ENCODE assay signal across 9 cellular contexts in the genomic region with DNA sequence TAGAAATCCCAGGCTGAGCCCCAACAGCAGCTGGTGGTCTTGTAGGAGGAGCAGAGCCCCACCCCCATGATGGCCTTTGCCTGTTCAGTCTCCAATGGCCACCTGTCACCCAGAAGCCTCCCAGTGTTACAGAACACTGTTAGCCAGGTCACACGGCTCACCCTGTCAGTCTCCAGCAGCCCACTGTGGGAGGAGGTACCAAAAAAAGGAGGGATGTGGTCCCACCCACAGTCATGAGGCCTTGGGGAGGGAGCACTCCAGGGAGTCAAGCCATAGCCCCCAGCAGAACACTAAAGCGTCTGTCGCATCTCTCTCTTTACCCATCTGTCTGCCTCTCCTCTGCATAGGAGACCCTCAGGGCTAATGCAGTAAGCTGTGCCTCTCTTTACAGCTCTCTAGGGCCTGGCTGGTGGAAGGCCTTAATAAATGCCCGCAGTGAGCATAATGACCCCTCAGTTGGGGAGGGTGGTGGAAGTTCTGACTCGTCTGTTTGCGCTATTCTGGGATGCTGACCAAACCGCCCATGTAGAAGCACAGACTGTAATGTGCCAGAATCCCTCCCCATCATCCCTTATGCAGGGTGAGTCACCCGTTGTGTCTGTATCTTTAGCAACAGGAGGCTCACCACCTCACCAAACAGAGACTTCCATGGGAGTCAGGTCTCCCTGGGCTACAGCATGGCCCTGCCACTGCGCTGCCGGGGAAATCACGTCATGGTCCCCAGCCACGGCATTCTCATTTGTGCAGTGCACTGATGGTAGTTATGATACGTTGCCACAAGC. TPM values are rescaled to one million over a fixed set of nuclear protein-coding genes. Genes with fewer than 3 reads are reported as not detected.
A peak's percentile ranks its signal among the peaks of the same experiment; 100 is the strongest.
DNase-seq lines count a peak whose midpoint lies in the region; ATAC-seq and TF ChIP-seq lines count a peak whose summit lies in the region.
"Had no signal": no experiment of that assay in that cellular context is flagged by ENCODE, and none has a peak within 500 bp of the region (broad histone marks: within the 10 kb centered on the region; RNA-seq: fewer than 3 reads in every experiment).

No MANE protein-coding gene starts in this region.

- H2AFZ ChIP-seq in neural progenitor cell (replicated peaks) = no peak overlapping the region

- H4K20me1 ChIP-seq in neural progenitor cell (ENCODE audit: low read depth) = peaks cover 13% of the 10 kb centered on the region

- peak overlapping the region; percentile 60 for H3K27ac Mint-ChIP-seq in neural progenitor cell

- peaks cover 16% of the 10 kb centered on the region for H3K36me3 Mint-ChIP-seq in neural progenitor cell

- H3K27ac ChIP-seq in neural progenitor cell = no peak overlapping the region
- H3K27ac ChIP-seq: VCaP had no signal

- H3K4me3 Mint-ChIP-seq in neural progenitor cell = no peak overlapping the region

- H3F3A ChIP-seq in neural progenitor cell (ENCODE audit: low read depth) = peaks cover 19% of the 10 kb centered on the region

- DNase-seq in AG09309 (ENCODE audit: low read depth) (peak; percentile 95), NCI-H524 treated with DMSO at 0.1 percent for 48 hours (lab: John Stamatoyannopoulos, UW) (peak; percentile 66), fibroblast of peridontal ligament (ENCODE audit: extremely low read depth) (peak; percentile 98), neural progenitor cell (ENCODE audit: low spot score) (no peak), NCI-H187 treated with DMSO at 0.1 percent for 48 hours (lab: John Stamatoyannopoulos, UW) (no peak), ecto neural progenitor cell (ENCODE audit: low spot score) (no peak)
- no peak for DNase-seq in activated CD4-positive, alpha-beta T cell treated with anti-CD3 and anti-CD28 coated beads, Interleukin-2, amount 50 U/mL, for 48 hours

- no peaks in the 10 kb centered on the region for H3K9me3 Mint-ChIP-seq in neural progenitor cell

- peaks cover 23% of the 10 kb centered on the region for H3K4me1 ChIP-seq in neural progenitor cell

- peaks cover 65% of the 10 kb centered on the region for H3K4me1 Mint-ChIP-seq in neural progenitor cell

- H3K4me3 ChIP-seq in AG09309 (ENCODE audit: control insufficient read depth, low read depth, low read length) (no peak overlapping the region), neural progenitor cell (no peak overlapping the region)

- H3K27me3 Mint-ChIP-seq in neural progenitor cell (ENCODE audit: insufficient read depth, low read depth) = peaks cover 7% of the 10 kb centered on the region

- H3K36me3 ChIP-seq in neural progenitor cell = no peaks in the 10 kb centered on the region

- TF ChIP-seq CTCF in AG09309 (IDR thresholded peaks at IDR 0.05; ENCODE audit: control insufficient read depth, insufficient read depth, low read depth, low read length, missing control alignments) (no peak), neural progenitor cell (IDR thresholded peaks at IDR 0.05) (no peak)

- no peak overlapping the region for H3K4me2 ChIP-seq in neural progenitor cell

- no peaks in the 10 kb centered on the region for H3K27me3 ChIP-seq in neural progenitor cell

- no peak overlapping the region for H3K9ac ChIP-seq in neural progenitor cell

- H3K79me2 ChIP-seq in neural progenitor cell (ENCODE audit: low read depth) = no peaks in the 10 kb centered on the region

- ATAC-seq in HG03280 (IDR thresholded peaks at IDR 0.05; ENCODE audit: unreplicated experiment) = no peak

- no peaks in the 10 kb centered on the region for H3K9me3 ChIP-seq in neural progenitor cell (ENCODE audit: low read depth)

RNA-seq across cellular contexts. Expression of a gene that starts 14.6 kb away (rescaled TPM):
- 5.5 and 8.1 TPM in 2 replicates for total RNA-seq in neural progenitor cell (ENCODE audit: low replicate concordance)

Comparison
In these comparisons a context has a peak if more than half of its experiments do, and no peak if none do; other contexts are left out.
1. DNase-seq: peak in AG09309 (single experiment), NCI-H524 treated with DMSO at 0.1 percent for 48 hours (single experiment) and fibroblast of peridontal ligament (single experiment); none in neural progenitor cell (single experiment), NCI-H187 treated with DMSO at 0.1 percent for 48 hours (single experiment), ecto neural progenitor cell (single experiment) and activated CD4-positive, alpha-beta T cell treated with anti-CD3 and anti-CD28 coated beads, Interleukin-2, amount 50 U/mL, for 48 hours (0 of 2).